In the genomic region with DNA sequence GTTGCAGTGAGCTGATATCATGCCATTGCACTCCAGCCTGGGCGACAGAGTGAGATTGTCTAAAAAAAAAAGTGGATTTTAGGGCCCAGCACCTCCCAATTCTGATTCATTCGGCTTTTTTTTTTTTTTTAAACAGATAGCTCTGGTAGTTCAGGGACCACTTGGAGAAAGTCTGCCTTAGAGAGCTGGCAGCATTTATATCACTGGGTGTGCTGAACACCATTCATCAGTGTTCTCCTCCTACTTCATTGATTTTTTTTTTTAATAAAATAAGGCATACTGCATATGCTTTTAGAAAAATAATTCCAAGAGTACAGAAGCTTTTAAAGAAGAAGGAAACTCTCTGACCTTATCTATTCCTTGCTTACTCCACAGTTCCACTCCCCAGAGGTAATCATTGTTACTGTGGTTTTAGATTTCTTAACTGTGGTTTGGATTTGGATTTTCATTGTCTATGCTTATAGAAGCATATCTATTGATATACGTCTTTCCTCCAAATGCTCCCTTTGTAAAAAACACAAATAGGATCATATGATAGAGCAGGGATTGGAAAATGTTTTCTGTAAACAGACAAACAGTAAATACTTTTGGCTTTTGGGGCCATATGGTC, we compare ENCODE assay signal across 1 cellular context.
TF ChIP-seq lines count a peak whose summit lies in the region.

No MANE protein-coding gene starts in this region.

TF ChIP-seq in IMR-90, 13 proteins besides CTCF, POLR2A, EP300 and RAD21 (continued from another document):
- no peak for TF ChIP-seq BHLHE40 (IDR thresholded peaks at IDR 0.05; ENCODE audit: low read depth, low read length)
- TF ChIP-seq, protein P1, sequence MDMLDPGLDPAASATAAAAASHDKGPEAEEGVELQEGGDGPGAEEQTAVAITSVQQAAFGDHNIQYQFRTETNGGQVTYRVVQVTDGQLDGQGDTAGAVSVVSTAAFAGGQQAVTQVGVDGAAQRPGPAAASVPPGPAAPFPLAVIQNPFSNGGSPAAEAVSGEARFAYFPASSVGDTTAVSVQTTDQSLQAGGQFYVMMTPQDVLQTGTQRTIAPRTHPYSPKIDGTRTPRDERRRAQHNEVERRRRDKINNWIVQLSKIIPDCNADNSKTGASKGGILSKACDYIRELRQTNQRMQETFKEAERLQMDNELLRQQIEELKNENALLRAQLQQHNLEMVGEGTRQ (IDR thresholded peaks at IDR 0.05; ENCODE audit: low read depth, low read length) = no peak
